In the genomic region with DNA sequence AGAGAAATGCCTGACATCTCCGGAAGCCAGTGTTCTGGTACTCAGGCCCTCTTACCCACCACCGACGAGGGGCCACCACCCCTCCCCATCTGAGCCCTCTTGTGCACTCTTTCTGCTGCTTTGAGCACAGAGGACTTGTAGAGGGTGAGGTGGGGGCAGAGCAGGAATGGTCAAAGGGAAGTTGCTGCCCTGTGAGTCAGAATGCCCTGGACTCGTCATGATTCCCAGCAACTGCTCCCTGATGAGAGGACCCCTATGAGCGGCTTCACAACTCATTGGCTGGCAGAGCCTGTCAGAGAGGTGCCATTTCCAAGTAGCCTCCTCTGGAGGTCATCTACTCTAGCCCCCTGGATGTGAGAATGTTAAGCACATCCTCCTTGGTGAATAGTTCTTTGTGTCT, we compare ENCODE assay signal across 11 cellular contexts. TPM values are rescaled to one million over a fixed set of nuclear protein-coding genes. Genes with fewer than 3 reads are reported as not detected.
DNase-seq lines count a peak whose midpoint lies in the region; ATAC-seq and TF ChIP-seq lines count a peak whose summit lies in the region.
"Had no signal": no experiment of that assay in that cellular context is flagged by ENCODE, and none has a peak within 500 bp of the region (broad histone marks: within the 10 kb centered on the region; RNA-seq: fewer than 3 reads in every experiment).

No MANE protein-coding gene starts in this region.

- 63 to 71% (median 65%) methylated on average over 5 of the region's 5 CpGs; no CpG with 5 or more reads in 1 of the 4 donors for WGBS in heart left ventricle, 4 donors

- TF ChIP-seq CTCF in heart left ventricle (IDR thresholded peaks at IDR 0.05), result no peak
- TF ChIP-seq CTCF in vagina (IDR thresholded peaks at IDR 0.05), result no peak

- H3K4me1 ChIP-seq in heart left ventricle, result peaks cover 0 to 36% (median 6%) of the 10 kb centered on the region in 12 donors
- peaks cover 10% of the 10 kb centered on the region for H3K4me1 ChIP-seq in vagina

- H3K27ac ChIP-seq in heart left ventricle, result peak overlapping the region; percentile 66 to 94 (median 84)
- no peak overlapping the region for H3K27ac ChIP-seq in vagina

- H3K36me3 ChIP-seq in heart left ventricle (peaks cover 0 to 14% (median 2%) of the 10 kb centered on the region in 9 donors), vagina (no peaks in the 10 kb centered on the region)

- peak; percentile 10 to 59 (median 40) for ATAC-seq in heart left ventricle
- no peak for ATAC-seq in Right ventricle myocardium superior (ENCODE audit: poor library complexity)
- no peak for ATAC-seq in GM19455 (IDR thresholded peaks at IDR 0.05; ENCODE audit: unreplicated experiment)
- ATAC-seq: T-cell had no signal

- H3K27me3 ChIP-seq in heart left ventricle (no peaks in the 10 kb centered on the region), vagina (no peaks in the 10 kb centered on the region)

- peak in 1 of 5 donors; percentile 20 for DNase-seq in heart left ventricle
- DNase-seq in Right ventricle myocardium superior, result no peak
- DNase-seq in dermis blood vessel endothelial cell, result peak; percentile 91
- DNase-seq in lung microvascular endothelial cell (ENCODE audit: low read depth in 2 of 2), result peak; percentile 84 to 87
- DNase-seq in vagina (ENCODE audit: extremely low spot score in 2 of 2), result no peak
- DNase-seq in DMS114 treated with DMSO at 0.1 percent for 48 hours (lab: John Stamatoyannopoulos, UW; ENCODE audit: unreplicated experiment), result no peak
- no peak for DNase-seq in stimulated activated CD4-positive, alpha-beta T cell treated with anti-CD3 and anti-CD28 coated beads, Interleukin-4, amount 100 ng/mL, for 24 hours
- DNase-seq: kidney glomerular epithelial cell, NCI-H446 treated with DMSO at 0.1 percent for 48 hours, T-cell had no signal

- intact Hi-C loops in heart left ventricle (cut with DNase I) (loop anchor here in 1 of 10 donors (2.0 kb wide), 1 partner anchor 21 kb away; the partner anchor contains the start of gene STING1), Right ventricle myocardium superior (cut with DNase I) (no loop called here), vagina (cut with DNase I) (no loop called here)

- H3K9me3 ChIP-seq in heart left ventricle (no peaks in the 10 kb centered on the region), vagina (no peaks in the 10 kb centered on the region)

- H3K4me3 ChIP-seq in heart left ventricle (peak overlapping the region; percentile 25 to 70 (median 54)), vagina (peak overlapping the region; percentile 10 to 37)

- TF ChIP-seq POLR2A in heart left ventricle (IDR thresholded peaks at IDR 0.05) (peak in 1 of 2 donors; percentile 38), vagina (IDR thresholded peaks at IDR 0.05) (no peak)

RNA-seq across cellular contexts. Expression of gene ECSCR, which starts 0.8 kb away (rescaled TPM):
- 10 to 100 TPM; 13.4 to 59.3 (median 21.3) TPM for total RNA-seq in heart left ventricle
- polyA plus RNA-seq in heart left ventricle, result 10 to 100 TPM; 18.1 to 55.3 TPM
- total RNA-seq in Right ventricle myocardium superior, result 18.0 TPM
- total RNA-seq in dermis blood vessel endothelial cell, result 404 and 423 TPM in 2 replicates
- 392 and 472 TPM in 2 replicates for total RNA-seq in lung microvascular endothelial cell
- 37.1 TPM for total RNA-seq in vagina

RNA-seq across cellular contexts. Expression of gene SMIM33, which starts 9.1 kb away (rescaled TPM):
- total RNA-seq in heart left ventricle (under 1 TPM in 1 of 9 donors, not detected in 8; 0.16 TPM), Right ventricle myocardium superior (not detected), dermis blood vessel endothelial cell (not detected in 2 replicates), lung microvascular endothelial cell (under 0.01 TPM in 1 of 2 replicates, not detected in the other), vagina (not detected)
- not detected for polyA plus RNA-seq in heart left ventricle

RNA-seq across cellular contexts. Expression of gene STING1, which starts 20.9 kb away (rescaled TPM):
- 100 to 1,000 TPM in 1 of 9 donors, 10 to 100 TPM in 8; 32.4 to 119 (median 57.9) TPM for total RNA-seq in heart left ventricle
- polyA plus RNA-seq in heart left ventricle, result 10 to 100 TPM; 20.4 to 25.9 TPM
- 39.0 TPM for total RNA-seq in Right ventricle myocardium superior
- total RNA-seq in dermis blood vessel endothelial cell, result 36.9 and 69.6 TPM in 2 replicates
- total RNA-seq in lung microvascular endothelial cell, result 18.7 and 51.9 TPM in 2 replicates
- total RNA-seq in vagina, result 103 TPM

RNA-seq across cellular contexts. Expression of gene DNAJC18, which starts 22.4 kb away (rescaled TPM):
- total RNA-seq in heart left ventricle, result 10 to 100 TPM in 5 of 9 donors, 1 to 10 TPM in 4; 4.8 to 17.8 (median 14.2) TPM
- 1 to 10 TPM; 4.0 to 4.7 TPM for polyA plus RNA-seq in heart left ventricle
- total RNA-seq in Right ventricle myocardium superior, result 11.5 TPM
- 8.6 and 9.0 TPM in 2 replicates for total RNA-seq in dermis blood vessel endothelial cell
- total RNA-seq in lung microvascular endothelial cell, result 6.3 and 6.5 TPM in 2 replicates
- total RNA-seq in vagina, result 7.6 TPM

RNA-seq across cellular contexts. Expression of gene SPATA24, which starts 57.8 kb away (rescaled TPM):
- 10 to 100 TPM; 10.7 to 25.9 (median 16.0) TPM for total RNA-seq in heart left ventricle
- polyA plus RNA-seq in heart left ventricle, result 10 to 100 TPM; 12.6 to 37.8 TPM
- 17.1 TPM for total RNA-seq in Right ventricle myocardium superior
- 8.0 and 10.0 TPM in 2 replicates for total RNA-seq in dermis blood vessel endothelial cell
- 8.1 and 10.3 TPM in 2 replicates for total RNA-seq in lung microvascular endothelial cell
- 12.3 TPM for total RNA-seq in vagina

Comparison
In these comparisons a context has a peak if more than half of its experiments do, and no peak if none do; other contexts are left out.
1. ATAC-seq: peak in heart left ventricle (4 of 4); none in Right ventricle myocardium superior (single experiment) and GM19455 (single experiment).
2. DNase-seq: peak in dermis blood vessel endothelial cell (single experiment) and lung microvascular endothelial cell (2 of 2); none in Right ventricle myocardium superior (single experiment), vagina (0 of 2), DMS114 treated with DMSO at 0.1 percent for 48 hours (single experiment) and stimulated activated CD4-positive, alpha-beta T cell treated with anti-CD3 and anti-CD28 coated beads, Interleukin-4, amount 100 ng/mL, for 24 hours (single experiment).